11 cellular contexts compared by ENCODE assay signal in genomic region chr3:58065700-58066167, GRCh38. TPM values are rescaled to one million over a fixed set of nuclear protein-coding genes. Genes with fewer than 3 reads are reported as not detected.
DNase-seq lines count a peak whose midpoint lies in the region; ATAC-seq and TF ChIP-seq lines count a peak whose summit lies in the region.
"Had no signal": no experiment of that assay in that cellular context is flagged by ENCODE, and none has a peak within 500 bp of the region (broad histone marks: within the 10 kb centered on the region; RNA-seq: fewer than 3 reads in every experiment).

No MANE protein-coding gene starts in this region.

- no peak overlapping the region for H3K9ac ChIP-seq in rectal smooth muscle tissue (ENCODE audit: low read length)
- H3K9ac ChIP-seq: BLaER1 had no signal

- H3K9me3 ChIP-seq in esophagus muscularis mucosa: no peaks in the 10 kb centered on the region
- H3K9me3 ChIP-seq: BLaER1 had no signal

- H3K27me3 ChIP-seq in H7 (ENCODE audit: control insufficient read depth, insufficient read depth, low read length) (no peaks in the 10 kb centered on the region), esophagus muscularis mucosa (no peaks in the 10 kb centered on the region), rectal smooth muscle tissue (ENCODE audit: control insufficient read depth, insufficient read depth, low read length) (no peaks in the 10 kb centered on the region)
- H3K27me3 ChIP-seq: BLaER1 had no signal

- DNase-seq in H7 (peak; percentile 43), esophagus muscularis mucosa (ENCODE audit: extremely low spot score) (no peak), C1 segment of cervical spinal cord (lab: John Stamatoyannopoulos, UW) (no peak), HuH-7.5 (ENCODE audit: low spot score) (no peak)
- DNase-seq: NCI-H524 had no signal

- no peak for TF ChIP-seq POLR2A in esophagus muscularis mucosa (IDR thresholded peaks at IDR 0.05; ENCODE audit: low read depth)

- H3K36me3 ChIP-seq in H7 (replicated peaks; ENCODE audit: control insufficient read depth, insufficient read depth, low read length): no peaks in the 10 kb centered on the region
- H3K36me3 ChIP-seq in esophagus muscularis mucosa: no peaks in the 10 kb centered on the region
- H3K36me3 ChIP-seq in rectal smooth muscle tissue (ENCODE audit: control insufficient read depth, insufficient read depth, low read length): no peaks in the 10 kb centered on the region
- H3K36me3 ChIP-seq: BLaER1 had no signal

- no peak for TF ChIP-seq EP300 in esophagus muscularis mucosa (IDR thresholded peaks at IDR 0.05)

- intact Hi-C loops in esophagus muscularis mucosa (cut with DNase I): loop anchor here (5.0 kb wide), 1 partner anchor 53 kb away; no protein-coding TSS in a partner anchor

- no peak for TF ChIP-seq CTCF in esophagus muscularis mucosa (IDR thresholded peaks at IDR 0.05)

- H3K4me1 ChIP-seq in esophagus muscularis mucosa: peaks cover 18 to 99% (median 97%) of the 10 kb centered on the region in 4 donors
- peaks cover 49% of the 10 kb centered on the region for H3K4me1 ChIP-seq in rectal smooth muscle tissue (ENCODE audit: control insufficient read depth, insufficient read depth, low read length)

- WGBS in esophagus muscularis mucosa: 44% methylated on average over 5 of the region's 6 CpGs

- H3K27ac ChIP-seq in esophagus muscularis mucosa (replicated peaks in 1 of 4) (peak overlapping the region; percentile 79 to 86 (median 83)), rectal smooth muscle tissue (ENCODE audit: low read depth, low read length) (peak overlapping the region; percentile 81)
- H3K27ac ChIP-seq: BLaER1 had no signal

- ATAC-seq in HG02759 (IDR thresholded peaks at IDR 0.05; ENCODE audit: unreplicated experiment) (no peak), GM21723 (IDR thresholded peaks at IDR 0.05; ENCODE audit: unreplicated experiment) (no peak)

- H3K4me3 ChIP-seq in H7 (ENCODE audit: insufficient read depth, low read depth, low read length) (no peak overlapping the region), esophagus muscularis mucosa (no peak overlapping the region), rectal smooth muscle tissue (ENCODE audit: low read length) (no peak overlapping the region)
- H3K4me3 ChIP-seq: BLaER1, skin epidermis had no signal

TF ChIP-seq in PFSK-1, 5 proteins besides CTCF, POLR2A, EP300 and RAD21:
- TF ChIP-seq TAF1 (IDR thresholded peaks at IDR 0.05; ENCODE audit: borderline replicate concordance, insufficient read depth, low read length) (no peak), SIN3A (IDR thresholded peaks at IDR 0.05; ENCODE audit: borderline replicate concordance, insufficient read depth, low read length) (0 out of 2 replicates have a peak, but pooled peaks have one; percentile 79)

RNA-seq across cellular contexts. Expression of gene FLNB, which starts 57.5 kb away (rescaled TPM):
- total RNA-seq in H7 (2014; rRNA removed; shearing (Covaris generic)): 75.4 and 116 TPM in 2 replicates
- polyA plus RNA-seq in PFSK-1 (2012; ENCODE audit: insufficient read length, low read depth): 143 TPM
- total RNA-seq in esophagus muscularis mucosa: 100 to 1,000 TPM in 2 of 4 donors, 10 to 100 TPM in 2; 61.9 to 114 (median 89.9) TPM
